20 cellular contexts compared by ENCODE assay signal in genomic region chr1:241808265-241808664, GRCh38. TPM values are rescaled to one million over a fixed set of nuclear protein-coding genes. Genes with fewer than 3 reads are reported as not detected.
"Had no signal": no experiment of that assay in that cellular context is flagged by ENCODE, and none has a peak within 500 bp of the region (broad histone marks: within the 10 kb centered on the region; RNA-seq: fewer than 3 reads in every experiment).

No MANE protein-coding gene starts in this region.

- FAIRE-seq: small intestine, TTC549 had no signal

- DNase-seq: activated CD4-positive, alpha-beta memory T cell treated with anti-CD3 and anti-CD28 coated beads, Interleukin-2, amount 10 ng/mL, durations not matched to agents 7 days and 5 days; activated CD4-positive, alpha-beta T cell treated with anti-CD3 and anti-CD28 coated beads for 4 hours; activated effector memory CD4-positive, alpha-beta T cell treated with Interleukin-2 at 50 U/mL for 16 hours; activated T-cell treated with anti-CD3 and anti-CD28 coated beads, Interleukin-2, amount 50 U/mL, for 24 hours; amniotic stem cell; body of pancreas; caudate nucleus; foreskin melanocyte; nephron progenitor cell; occipital lobe; small intestine; stimulated activated CD4-positive, alpha-beta T cell treated with anti-CD3 and anti-CD28 coated beads, Interleukin-4, amount 100 ng/mL, for 24 hours; stimulated activated naive CD4-positive, alpha-beta T cell; substantia nigra; transverse colon had no signal

- H3K36me3 ChIP-seq: right atrium auricular region, transverse colon had no signal

- H3K9me3 ChIP-seq: body of pancreas, right atrium auricular region, transverse colon had no signal

- H3K27ac ChIP-seq: body of pancreas, coronary artery, right atrium auricular region, transverse colon had no signal

- H3K27me3 ChIP-seq: body of pancreas, right atrium auricular region, transverse colon had no signal

- H3K4me1 ChIP-seq: body of pancreas, right atrium auricular region, transverse colon had no signal

- H3K4me3 ChIP-seq: body of pancreas, coronary artery, right atrium auricular region, transverse colon had no signal

- ATAC-seq: body of pancreas, esophagus mucosa, WTC11 had no signal

RNA-seq across cellular contexts. Expression of gene EXO1, which starts 39.7 kb away (rescaled TPM):
- total RNA-seq: body of pancreas had no signal
